1 cellular context compared by ENCODE assay signal in genomic region chr10:125151170-125151823, GRCh38.
TF ChIP-seq lines count a peak whose summit lies in the region.

No MANE protein-coding gene starts in this region.

TF ChIP-seq in WTC11, 78 proteins besides CTCF, POLR2A, EP300 and RAD21 (continued from another document):
- TF ChIP-seq ZNF512 (CRISPR knock-in tag; IDR thresholded peaks at IDR 0.05; ENCODE audit: borderline replicate concordance) (no peak), HMGXB4 (CRISPR knock-in tag; IDR thresholded peaks at IDR 0.05) (0 out of 2 replicates have a peak, but pooled peaks have one; percentile 29), NFYB (CRISPR knock-in tag; conservative IDR thresholded peaks at IDR 0.05; ENCODE audit: low read depth) (0 out of 2 replicates have a peak, but pooled peaks have one; percentile 6), ZNF121 (CRISPR knock-in tag; IDR thresholded peaks at IDR 0.05) (peak; percentile 88; the same call in 1 of the 2 replicates), PRDM15 (CRISPR knock-in tag; IDR thresholded peaks at IDR 0.05) (peak; percentile 23; the same call in 1 of the 2 replicates), E2F1 (CRISPR knock-in tag; IDR thresholded peaks at IDR 0.05) (no peak), ZNF219 (CRISPR knock-in tag; IDR thresholded peaks at IDR 0.05; ENCODE audit: borderline replicate concordance) (no peak), MYBL2 (CRISPR knock-in tag; IDR thresholded peaks at IDR 0.05) (peak; percentile 38; the same call in 1 of the 2 replicates), IRF1 (CRISPR knock-in tag; IDR thresholded peaks at IDR 0.05) (peak; percentile 46; the same call in 1 of the 2 replicates), ESRRA (CRISPR knock-in tag; IDR thresholded peaks at IDR 0.05; ENCODE audit: borderline replicate concordance) (peak; percentile 17; the same call in 1 of the 2 replicates), TEAD1 (CRISPR knock-in tag; IDR thresholded peaks at IDR 0.05) (no peak; the same call in 1 of the 2 replicates), TP53 (CRISPR knock-in tag; IDR thresholded peaks at IDR 0.05) (no peak)
